In the genomic region with DNA sequence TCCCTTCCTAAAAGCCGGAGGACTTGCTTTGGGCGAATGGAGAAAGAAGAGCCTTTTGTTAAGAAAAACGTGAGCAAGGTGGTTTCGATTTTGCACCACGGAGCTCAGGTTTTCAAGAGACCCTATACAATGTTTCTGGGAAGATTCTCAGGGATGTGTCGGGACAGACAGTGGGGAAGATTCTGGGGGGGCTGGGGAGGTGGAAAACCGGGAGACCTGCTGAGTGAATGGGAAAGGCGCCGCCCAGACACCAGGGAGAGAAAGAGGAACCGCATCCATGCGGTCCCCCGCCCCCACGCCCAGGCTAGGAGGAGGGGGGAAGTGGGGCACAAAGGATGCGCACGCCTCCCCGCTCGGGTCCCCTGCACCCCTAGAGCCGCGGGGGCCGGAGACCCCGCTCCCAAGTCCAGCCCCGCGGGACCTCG, we compare ENCODE assay signal across 7 cellular contexts.
A peak's percentile ranks its signal among the peaks of the same experiment; 100 is the strongest.
DNase-seq lines count a peak whose midpoint lies in the region; ATAC-seq lines count a peak whose summit lies in the region.

No MANE protein-coding gene starts in this region.

- peaks cover 24% of the 10 kb centered on the region for H3K36me3 Mint-ChIP-seq in effector memory CD8-positive, alpha-beta T cell (ENCODE audit: insufficient read depth)

- H3K4me3 Mint-ChIP-seq in effector memory CD8-positive, alpha-beta T cell, result peak overlapping the region; percentile 94 to 96

- peak; percentile 31 for ATAC-seq in GM18498 (IDR thresholded peaks at IDR 0.05; ENCODE audit: unreplicated experiment)
- ATAC-seq in HG02610 (IDR thresholded peaks at IDR 0.05; ENCODE audit: unreplicated experiment), result peak; percentile 26
- peak; percentile 2 for ATAC-seq in effector memory CD8-positive, alpha-beta T cell (replicated peaks)

- H3K9me3 Mint-ChIP-seq in effector memory CD8-positive, alpha-beta T cell, result no peaks in the 10 kb centered on the region

- no peaks in the 10 kb centered on the region for H3K27me3 Mint-ChIP-seq in effector memory CD8-positive, alpha-beta T cell

- H3K4me1 Mint-ChIP-seq in effector memory CD8-positive, alpha-beta T cell (ENCODE audit: low read depth in 2 of 2), result peaks cover 20 to 37% of the 10 kb centered on the region in 2 donors

- DNase-seq in NCI-H146 treated with DMSO at 0.1 percent for 48 hours (lab: John Stamatoyannopoulos, UW; ENCODE audit: unreplicated experiment) (peak; percentile 31), midbrain (lab: John Stamatoyannopoulos, UW) (peak; percentile 69)
- peak; percentile 58 to 63 for DNase-seq in activated CD4-positive, alpha-beta T cell treated with anti-CD3 and anti-CD28 coated beads, Interleukin-2, amount 50 U/mL, for 48 hours
- DNase-seq in effector memory CD8-positive, alpha-beta T cell, result peak in 1 of 3 experiments; percentile 11
- peak; percentile 23 for DNase-seq in stimulated activated CD8-positive, alpha-beta memory T cell treated with anti-CD3 and anti-CD28 coated beads, Interleukin-7, amount 100 ng/mL, for 24 hours (ENCODE audit: low read depth)

- peak overlapping the region; percentile 95 for H3K27ac Mint-ChIP-seq in effector memory CD8-positive, alpha-beta T cell
